ENCODE assay signal across 16 cellular contexts in the genomic region with DNA sequence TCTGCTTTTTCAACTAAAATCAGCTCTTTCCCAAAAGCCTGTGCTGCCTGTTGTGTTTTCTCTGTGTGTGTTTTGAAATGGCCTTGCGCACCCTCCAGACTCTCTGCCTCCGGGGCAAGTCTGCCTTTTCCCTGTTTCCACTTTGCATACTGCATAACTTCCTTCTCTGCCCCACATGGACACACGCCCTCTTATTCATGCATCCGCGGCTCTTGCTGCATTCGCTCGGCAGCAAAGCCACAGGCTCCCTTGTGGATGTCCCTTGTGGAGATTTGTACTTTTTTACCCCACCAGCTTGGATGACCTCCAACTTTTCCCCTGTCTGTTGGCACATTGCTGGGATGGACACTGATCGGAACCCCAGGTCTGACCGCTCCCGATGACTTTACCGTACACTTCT.
DNase-seq lines count a peak whose midpoint lies in the region; ATAC-seq, FAIRE-seq and TF ChIP-seq lines count a peak whose summit lies in the region.
"Had no signal": no experiment of that assay in that cellular context is flagged by ENCODE, and none has a peak within 500 bp of the region (broad histone marks: within the 10 kb centered on the region; RNA-seq: fewer than 3 reads in every experiment).

No MANE protein-coding gene starts in this region.

- 85% methylated on average over 11 of the region's 11 CpGs for WGBS in K562 (ENCODE audit: insufficient coverage, low coverage, missing lambda C conversion rate)
- 82 to 87% methylated on average over 11 of the region's 11 CpGs for WGBS in sigmoid colon, 2 donors
- 79% methylated on average over 11 of the region's 11 CpGs for WGBS in esophagus muscularis mucosa

- no peak for TF ChIP-seq POLR2A in K562 (conservative IDR thresholded peaks at IDR 0.05)
- no peak for TF ChIP-seq POLR2A in sigmoid colon (IDR thresholded peaks at IDR 0.05)
- TF ChIP-seq POLR2A in esophagus muscularis mucosa (IDR thresholded peaks at IDR 0.05; ENCODE audit: low read depth), result no peak

- intact Hi-C loops in K562 (cut with micrococcal nuclease), result loop anchor here (2.0 kb wide), 1 partner anchor 21 kb away; no protein-coding TSS in a partner anchor
- intact Hi-C loops in kidney (cut with DNase I), result no loop called here
- intact Hi-C loops in posterior vena cava (cut with DNase I), result no loop called here
- intact Hi-C loops in sigmoid colon (cut with DNase I), result no loop called here
- intact Hi-C loops in esophagus muscularis mucosa (cut with DNase I), result no loop called here

- POLR2A ChIA-PET in K562 (lab: Yijun Ruan, JAX), result interaction anchor here (1.4 to 1.8 kb wide), 2 partner anchors 10 to 21 kb away, joined by 5 read pairs; no protein-coding TSS in a partner anchor

- in situ Hi-C loops in K562 (cut with MboI), result no loop called here

- no TSS peak for BruUV-seq in K562 (replicated peaks; lab: Mats Ljungman, UMichigan)

- no peak for ATAC-seq in K562
- ATAC-seq: sciatic nerve had no signal

- peak overlapping the region; percentile 68 to 75; a peak in 2 of 4 replicates for H3K9ac ChIP-seq in K562 (ENCODE audit: insufficient read depth in 1 of 2, low read depth in 2 of 2, low read length in 2 of 2)
- H3K9ac ChIP-seq in kidney (ENCODE audit: low read length in 2 of 2), result peak overlapping the region in 1 of 2 donors; percentile 43

- H3K4me1 ChIP-seq in K562 (replicated peaks in 1 of 2; ENCODE audit: control insufficient read depth in 2 of 2, insufficient read depth in 2 of 2, low read length in 2 of 2), result peaks cover 29 to 49% of the 10 kb centered on the region in 2 experiments
- H3K4me1 ChIP-seq in kidney (ENCODE audit: control insufficient read depth in 1 of 2, insufficient read depth in 1 of 2, low read depth in 1 of 2, low read length in 2 of 2), result peaks cover 7 to 17% of the 10 kb centered on the region in 2 donors
- peaks cover 0 to 8% (median 1%) of the 10 kb centered on the region in 4 donors for H3K4me1 ChIP-seq in sigmoid colon
- H3K4me1 ChIP-seq in esophagus muscularis mucosa, result peaks cover 0 to 16% (median 9%) of the 10 kb centered on the region in 4 donors

- TF ChIP-seq RAD21 in K562 (CRISPR knock-in tag; conservative IDR thresholded peaks at IDR 0.05 in 1 of 2, IDR thresholded peaks at IDR 0.05 in 1 of 2), result no peak

- peaks cover 6% of the 10 kb centered on the region for H3K9me3 ChIP-seq in K562 (replicated peaks; ENCODE audit: control insufficient read depth, insufficient read depth, low read depth, low read length)
- H3K9me3 ChIP-seq in kidney (ENCODE audit: control insufficient read depth in 1 of 2, low read length in 2 of 2), result no peaks in the 10 kb centered on the region
- H3K9me3 ChIP-seq in sigmoid colon, result no peaks in the 10 kb centered on the region
- H3K9me3 ChIP-seq in esophagus muscularis mucosa, result no peaks in the 10 kb centered on the region

- peak overlapping the region; percentile 73; the same call in 1 of the 2 replicates for H3K4me2 ChIP-seq in K562 (ENCODE audit: insufficient read depth, low read length)

- H3K27ac ChIP-seq in K562 (ENCODE audit: extremely low read depth, low read depth, low read length) (peak overlapping the region; percentile 90; the same call in 2 of the 3 replicates), kidney (ENCODE audit: low read depth in 2 of 2, low read length in 2 of 2) (peak overlapping the region; percentile 55 to 75), sigmoid colon (no peak overlapping the region), esophagus muscularis mucosa (replicated peaks in 1 of 4) (no peak overlapping the region)

- H3K4me3 ChIP-seq in K562 (no peak overlapping the region), kidney (ENCODE audit: low read length in 2 of 2) (peak overlapping the region in 1 of 2 donors; percentile 18), sigmoid colon (no peak overlapping the region), esophagus muscularis mucosa (no peak overlapping the region)

- H3K9me1 ChIP-seq in K562 (ENCODE audit: control insufficient read depth, insufficient read depth, low read length), result no peaks in the 10 kb centered on the region

- no peaks in the 10 kb centered on the region for H4K20me1 ChIP-seq in K562 (replicated peaks; ENCODE audit: control insufficient read depth, insufficient read depth, low read length)

- TF ChIP-seq EP300 in K562 (IDR thresholded peaks at IDR 0.05; ENCODE audit: low read length), result no peak
- no peak for TF ChIP-seq EP300 in sigmoid colon (IDR thresholded peaks at IDR 0.05)
- TF ChIP-seq EP300 in esophagus muscularis mucosa (IDR thresholded peaks at IDR 0.05), result no peak

- H3K79me2 ChIP-seq in K562 (ENCODE audit: control insufficient read depth, insufficient read depth, low read length), result no peaks in the 10 kb centered on the region

- TF ChIP-seq CTCF in K562 (IDR thresholded peaks at IDR 0.05 in 2 of 3, conservative IDR thresholded peaks at IDR 0.05 in 1 of 3; ENCODE audit: insufficient read depth in 2 of 3, low read depth in 1 of 3, low read length in 3 of 3) (no peak), kidney (IDR thresholded peaks at IDR 0.05; ENCODE audit: borderline replicate concordance, extremely low read depth, insufficient read depth) (no peak), sigmoid colon (IDR thresholded peaks at IDR 0.05) (no peak), esophagus muscularis mucosa (IDR thresholded peaks at IDR 0.05) (no peak)

- no peaks in the 10 kb centered on the region for H3K36me3 ChIP-seq in K562 (ENCODE audit: control insufficient read depth, insufficient read depth, low read length)
- no peaks in the 10 kb centered on the region for H3K36me3 ChIP-seq in kidney (ENCODE audit: control insufficient read depth in 1 of 2, insufficient read depth in 2 of 2, low read length in 2 of 2)
- H3K36me3 ChIP-seq in sigmoid colon, result no peaks in the 10 kb centered on the region
- no peaks in the 10 kb centered on the region for H3K36me3 ChIP-seq in esophagus muscularis mucosa

- CTCF ChIA-PET in K562 (lab: Yijun Ruan, JAX; ENCODE audit: low intra/inter-chr PET ratio), result interaction anchor here (0.6 kb wide), 1 partner anchor 63 kb away, joined by 3 read pairs; no protein-coding TSS in a partner anchor

- FAIRE-seq in K562 (lab: Jason Lieb, UNC) (no peak), kidney (lab: Jason Lieb, UNC) (no peak)

- H2AFZ ChIP-seq in K562 (ENCODE audit: low read depth, low read length), result peak overlapping the region; percentile 87

- H3K27me3 ChIP-seq in K562 (ENCODE audit: control insufficient read depth in 2 of 2, insufficient read depth in 2 of 2, low read length in 2 of 2) (no peaks in the 10 kb centered on the region), sigmoid colon (no peaks in the 10 kb centered on the region), esophagus muscularis mucosa (no peaks in the 10 kb centered on the region)

- DNase-seq in ELF-1 (ENCODE audit: low read depth, low spot score) (peak; percentile 56), K562 (ENCODE audit: extremely low read depth in 1 of 4, low spot score in 3 of 4) (no peak), kidney (peak; percentile 87), posterior vena cava (ENCODE audit: low spot score) (peak; percentile 57), sigmoid colon (no peak), esophagus muscularis mucosa (ENCODE audit: extremely low spot score) (no peak), NCI-H345 treated with DMSO at 0.1 percent for 48 hours (lab: John Stamatoyannopoulos, UW; ENCODE audit: unreplicated experiment) (no peak)
- DNase-seq in stimulated activated CD4-positive, alpha-beta T cell treated with anti-CD3 and anti-CD28 coated beads, Interleukin-12 subunit alpha, Interleukin-12 subunit beta, amount 100 ng/mL, for 4 hours, result no peak
- DNase-seq: activated CD4-positive, alpha-beta T cell treated with anti-CD3 and anti-CD28 coated beads for 4 hours; activated gamma-delta T cell; anterior cingulate cortex; DMS 273 treated with DMSO at 0.1 percent for 48 hours; NCI-H187 treated with DMSO at 0.1 percent for 48 hours; occipital lobe; stimulated activated CD4-positive, alpha-beta T cell treated with anti-CD3 and anti-CD28 coated beads, Interleukin-1b, Interleukin-23, amount 100 ng/mL, for 48 hours had no signal

TF ChIP-seq in K562, 482 proteins besides CTCF, POLR2A, EP300 and RAD21 (continues in another document):
- TF ChIP-seq PHF20 (IDR thresholded peaks at IDR 0.05; ENCODE audit: partially characterized antibody) (no peak), ZNF347 (CRISPR knock-in tag; IDR thresholded peaks at IDR 0.05; ENCODE audit: low read depth) (no peak), ESRRA (IDR thresholded peaks at IDR 0.05; ENCODE audit: borderline replicate concordance, low read depth) (no peak)
- TF ChIP-seq, protein P1, sequence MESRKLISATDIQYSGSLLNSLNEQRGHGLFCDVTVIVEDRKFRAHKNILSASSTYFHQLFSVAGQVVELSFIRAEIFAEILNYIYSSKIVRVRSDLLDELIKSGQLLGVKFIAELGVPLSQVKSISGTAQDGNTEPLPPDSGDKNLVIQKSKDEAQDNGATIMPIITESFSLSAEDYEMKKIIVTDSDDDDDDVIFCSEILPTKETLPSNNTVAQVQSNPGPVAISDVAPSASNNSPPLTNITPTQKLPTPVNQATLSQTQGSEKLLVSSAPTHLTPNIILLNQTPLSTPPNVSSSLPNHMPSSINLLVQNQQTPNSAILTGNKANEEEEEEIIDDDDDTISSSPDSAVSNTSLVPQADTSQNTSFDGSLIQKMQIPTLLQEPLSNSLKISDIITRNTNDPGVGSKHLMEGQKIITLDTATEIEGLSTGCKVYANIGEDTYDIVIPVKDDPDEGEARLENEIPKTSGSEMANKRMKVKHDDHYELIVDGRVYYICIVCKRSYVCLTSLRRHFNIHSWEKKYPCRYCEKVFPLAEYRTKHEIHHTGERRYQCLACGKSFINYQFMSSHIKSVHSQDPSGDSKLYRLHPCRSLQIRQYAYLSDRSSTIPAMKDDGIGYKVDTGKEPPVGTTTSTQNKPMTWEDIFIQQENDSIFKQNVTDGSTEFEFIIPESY (CRISPR knock-in tag; IDR thresholded peaks at IDR 0.05), result 0 out of 2 replicates have a peak, but pooled peaks have one; percentile 25
- TF ChIP-seq, protein P2, sequence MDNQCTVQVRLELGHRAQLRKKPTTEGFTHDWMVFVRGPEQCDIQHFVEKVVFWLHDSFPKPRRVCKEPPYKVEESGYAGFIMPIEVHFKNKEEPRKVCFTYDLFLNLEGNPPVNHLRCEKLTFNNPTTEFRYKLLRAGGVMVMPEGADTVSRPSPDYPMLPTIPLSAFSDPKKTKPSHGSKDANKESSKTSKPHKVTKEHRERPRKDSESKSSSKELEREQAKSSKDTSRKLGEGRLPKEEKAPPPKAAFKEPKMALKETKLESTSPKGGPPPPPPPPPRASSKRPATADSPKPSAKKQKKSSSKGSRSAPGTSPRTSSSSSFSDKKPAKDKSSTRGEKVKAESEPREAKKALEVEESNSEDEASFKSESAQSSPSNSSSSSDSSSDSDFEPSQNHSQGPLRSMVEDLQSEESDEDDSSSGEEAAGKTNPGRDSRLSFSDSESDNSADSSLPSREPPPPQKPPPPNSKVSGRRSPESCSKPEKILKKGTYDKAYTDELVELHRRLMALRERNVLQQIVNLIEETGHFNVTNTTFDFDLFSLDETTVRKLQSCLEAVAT (IDR thresholded peaks at IDR 0.05), result peak in 1 of 2 experiments; percentile 96; a peak in 2 of 4 replicates

Comparison
In these comparisons a context has a peak if more than half of its experiments do, and no peak if none do; other contexts are left out.
1. DNase-seq: peak in ELF-1 (single experiment), kidney (single experiment) and posterior vena cava (single experiment); none in K562 (0 of 4), sigmoid colon (single experiment), esophagus muscularis mucosa (single experiment), NCI-H345 treated with DMSO at 0.1 percent for 48 hours (single experiment) and stimulated activated CD4-positive, alpha-beta T cell treated with anti-CD3 and anti-CD28 coated beads, Interleukin-12 subunit alpha, Interleukin-12 subunit beta, amount 100 ng/mL, for 4 hours (single experiment).
2. H3K27ac ChIP-seq: peak in K562 (single experiment) and kidney (2 of 2); none in sigmoid colon (0 of 4) and esophagus muscularis mucosa (0 of 4).